Comparison of ENCODE assay signal across 8 cellular contexts in genomic region chr9:37903831-37904646, GRCh38. TPM values are rescaled to one million over a fixed set of nuclear protein-coding genes. Genes with fewer than 3 reads are reported as not detected.
A peak's percentile ranks its signal among the peaks of the same experiment; 100 is the strongest.
DNase-seq lines count a peak whose midpoint lies in the region; ATAC-seq, FAIRE-seq and TF ChIP-seq lines count a peak whose summit lies in the region.

SLC25A51 (minus strand) TSS chr9:37904127; CDS start chr9:37888550, 15,577 bp downstream.

- no peak within 1 kb of the TSS for H2BK20ac ChIP-seq in H1 (ENCODE audit: low read length)

- 0 out of 2 replicates have a peak within 1 kb of the TSS, but pooled peaks have one; percentile 89 for H2BK15ac ChIP-seq in H1 (ENCODE audit: low read length)
- H2BK15ac ChIP-seq in mesendoderm (replicated peaks; ENCODE audit: low read depth), result no peak within 1 kb of the TSS

- peak; percentile 78 for FAIRE-seq in H1 (lab: Jason Lieb, UNC)

- peak within 1 kb of the TSS; percentile 69; the same call in 1 of the 2 replicates for H2BK12ac ChIP-seq in H1 (ENCODE audit: low read depth, low read length)

- H4K20me1 ChIP-seq in H1 (replicated peaks in 1 of 2; ENCODE audit: control insufficient read depth in 1 of 2, insufficient read depth in 2 of 2, low read length in 2 of 2), result peaks cover 0 to 2% of the 10 kb centered on the region in 2 experiments

- H4K8ac ChIP-seq in H1 (ENCODE audit: extremely low read depth, insufficient read depth, low read length) (peak within 1 kb of the TSS; percentile 84), mesendoderm (ENCODE audit: low read depth, low read length) (no peak within 1 kb of the TSS)

- DNase-seq in Caki2 (ENCODE audit: low read depth), result peak; percentile 90
- peak; percentile 89 for DNase-seq in HT1080 (ENCODE audit: low read depth)
- peak; percentile 34 to 56 for DNase-seq in NOMO-1 (lab: John Stamatoyannopoulos, UW; ENCODE audit: unreplicated experiment in 2 of 2)
- DNase-seq in activated CD8-positive, alpha-beta memory T cell treated with anti-CD3 and anti-CD28 coated beads for 4 hours (ENCODE audit: low read depth in 2 of 2), result peak; percentile 88 to 90
- peak; percentile 89 to 98 for DNase-seq in H1 (ENCODE audit: low read depth in 1 of 2, low spot score in 2 of 2)
- peak; percentile 96 for DNase-seq in mesendoderm
- peak; percentile 93 for DNase-seq in stimulated activated CD8-positive, alpha-beta memory T cell treated with anti-CD3 and anti-CD28 coated beads, Interleukin-15, amount 100 ng/mL, for 24 hours (ENCODE audit: low read depth)

- H2BK5ac ChIP-seq in H1 (ENCODE audit: low read depth, low read length), result peak within 1 kb of the TSS; percentile 37; the same call in 1 of the 2 replicates
- H2BK5ac ChIP-seq in mesendoderm (ENCODE audit: low read length), result peak within 1 kb of the TSS; percentile 28

- H3K18ac ChIP-seq in H1 (ENCODE audit: extremely low read depth, low read length), result peak within 1 kb of the TSS; percentile 86; the same call in 1 of the 2 replicates
- peak within 1 kb of the TSS; percentile 52 for H3K18ac ChIP-seq in mesendoderm (ENCODE audit: low read length)

- H3K36me3 ChIP-seq in H1 (ENCODE audit: control insufficient read depth in 2 of 4, insufficient read depth in 4 of 4, low read length in 3 of 4) (peaks cover 0 to 4% (median 3%) of the 10 kb centered on the region in 4 experiments; a peak in 4 of 8 replicates), mesendoderm (ENCODE audit: control insufficient read depth, insufficient read depth, low read length) (no peaks in the 10 kb centered on the region)

- H2AK5ac ChIP-seq in H1 (ENCODE audit: low read depth, low read length) (no peak within 1 kb of the TSS), mesendoderm (ENCODE audit: low read length) (no peak within 1 kb of the TSS)

- ATAC-seq in GM21360 (IDR thresholded peaks at IDR 0.05; ENCODE audit: unreplicated experiment), result peak; percentile 84

- peak; percentile 80 to 94 (median 93) for TF ChIP-seq CTCF in H1 (IDR thresholded peaks at IDR 0.05; ENCODE audit: control extremely low read depth in 1 of 3, insufficient read depth in 1 of 3, low read depth in 1 of 3, low read length in 3 of 3)

- H3K23ac ChIP-seq in H1 (ENCODE audit: insufficient read length) (no peak within 1 kb of the TSS), mesendoderm (ENCODE audit: low read length) (no peak within 1 kb of the TSS)

- H4K5ac ChIP-seq in H1 (ENCODE audit: insufficient read length, low read depth, low read length) (peak within 1 kb of the TSS; percentile 68), mesendoderm (ENCODE audit: low read length) (no peak within 1 kb of the TSS)

- H3K79me2 ChIP-seq in H1 (ENCODE audit: control insufficient read depth in 1 of 2, insufficient read depth in 2 of 2, low read length in 2 of 2) (0 out of 4 replicates have a peak, but pooled peaks cover 0 to 6% of the 10 kb centered on the region in 2 experiments), mesendoderm (ENCODE audit: control insufficient read depth, insufficient read depth, low read length) (no peaks in the 10 kb centered on the region)

- in situ Hi-C loops in Caki2 (cut with HindIII; ENCODE audit: low pct_unique_long_range_greater_than_20kb, low sequenced_read_pairs), result loop anchor here (25.0 kb wide), 1 partner anchor 433 kb away; no protein-coding TSS in a partner anchor

- peaks cover 3% of the 10 kb centered on the region; the same call in 1 of the 2 replicates for H3K79me1 ChIP-seq in H1 (ENCODE audit: low read depth, low read length)
- H3K79me1 ChIP-seq in mesendoderm (ENCODE audit: low read length), result no peaks in the 10 kb centered on the region

- H3K4me3 ChIP-seq in H1 (ENCODE audit: extremely low read depth in 1 of 4, insufficient read depth in 2 of 4, low read depth in 3 of 4, low read length in 4 of 4) (peak within 1 kb of the TSS; percentile 65 to 90 (median 78)), mesendoderm (ENCODE audit: low read length) (peak within 1 kb of the TSS; percentile 87)

- no peak within 1 kb of the TSS for H3K14ac ChIP-seq in H1 (ENCODE audit: insufficient read length)

- H4K91ac ChIP-seq in H1 (replicated peaks; ENCODE audit: insufficient read length, low read length), result peak within 1 kb of the TSS; percentile 71

- TF ChIP-seq POLR2A in H1 (IDR thresholded peaks at IDR 0.05; ENCODE audit: control extremely low read depth in 1 of 2, low read depth in 2 of 2, low read length in 2 of 2), result no peak

- H3K4me2 ChIP-seq in H1 (ENCODE audit: insufficient read depth in 1 of 2, low read depth in 2 of 2, low read length in 2 of 2), result peak within 1 kb of the TSS; percentile 90 to 94
- H3K4me2 ChIP-seq in mesendoderm (ENCODE audit: low read length), result peak within 1 kb of the TSS; percentile 78

- H3K27ac ChIP-seq in H1 (ENCODE audit: low read depth, low read length) (no peak within 1 kb of the TSS; the same call in 1 of the 2 replicates), mesendoderm (ENCODE audit: low read depth, low read length) (peak within 1 kb of the TSS; percentile 71)

- 3% methylated on average over 38 of the region's 78 CpGs; no CpG with 5 or more reads in 1 of the 2 experiments for WGBS in H1 (ENCODE audit: extremely low coverage in 1 of 2, insufficient coverage in 1 of 2, insufficient read length in 1 of 2, insufficient replicate concordance in 2 of 2, low coverage in 1 of 2, low lambda C conversion rate in 2 of 2, missing lambda C conversion rate in 1 of 2), 2 experiments
- WGBS in mesendoderm (ENCODE audit: extremely low coverage, insufficient coverage, low lambda C conversion rate), result no CpG with 5 or more reads among the region's 78 CpGs

- no peak within 1 kb of the TSS for H2BK120ac ChIP-seq in H1 (replicated peaks; ENCODE audit: low read depth, low read length)
- H2BK120ac ChIP-seq in mesendoderm (ENCODE audit: low read depth, low read length), result no peak within 1 kb of the TSS

- H3K56ac ChIP-seq in H1 (replicated peaks; ENCODE audit: insufficient read length, low read depth, low read length), result peak within 1 kb of the TSS; percentile 85
- peak within 1 kb of the TSS; percentile 95 for H3K56ac ChIP-seq in mesendoderm (ENCODE audit: low read length)

- 0 out of 3 replicates have a peak, but pooled peaks of 1 of the 2 experiments have one; percentile 15 for TF ChIP-seq EP300 in H1 (IDR thresholded peaks at IDR 0.05; ENCODE audit: borderline replicate concordance in 1 of 2, low read depth in 2 of 2, low read length in 2 of 2)

- H3K9me3 ChIP-seq in H1 (ENCODE audit: insufficient read depth in 2 of 2, low read depth in 1 of 2, low read length in 1 of 2), result no peaks in the 10 kb centered on the region

- peaks cover 0 to 8% (median 6%) of the 10 kb centered on the region in 4 experiments; a peak in 3 of 7 replicates for H3K4me1 ChIP-seq in H1 (replicated peaks in 1 of 4; ENCODE audit: control insufficient read depth in 3 of 4, insufficient read depth in 4 of 4, low read length in 3 of 4)
- H3K4me1 ChIP-seq in mesendoderm (ENCODE audit: control insufficient read depth, low read depth, low read length), result peaks cover 6% of the 10 kb centered on the region

- H3K23me2 ChIP-seq in H1 (ENCODE audit: low read depth, low read length), result peaks cover 6% of the 10 kb centered on the region

- H3K4ac ChIP-seq in H1 (replicated peaks; ENCODE audit: insufficient read length, low read depth, low read length), result peak within 1 kb of the TSS; percentile 35
- H3K4ac ChIP-seq in mesendoderm (ENCODE audit: low read depth, low read length), result peak within 1 kb of the TSS; percentile 50

- H3K27me3 ChIP-seq in H1 (replicated peaks in 1 of 4; ENCODE audit: control insufficient read depth in 3 of 4, extremely low read depth in 1 of 4, insufficient read depth in 3 of 4, low read length in 3 of 4) (peaks cover 0 to 3% (median 0%) of the 10 kb centered on the region in 4 experiments; a peak in 3 of 7 replicates), mesendoderm (ENCODE audit: insufficient read depth, low read length, poor library complexity) (no peaks in the 10 kb centered on the region)

- peak; percentile 63 to 69 for TF ChIP-seq RAD21 in H1 (IDR thresholded peaks at IDR 0.05 in 1 of 2, conservative IDR thresholded peaks at IDR 0.05 in 1 of 2; ENCODE audit: low read depth in 2 of 2, low read length in 2 of 2)

- CTCF ChIA-PET in H1 (lab: Charles Lee; ENCODE audit: partially characterized antibody), result interaction anchor here (0.6 to 2.1 kb wide), 14 partner anchors 10 to 457 kb away, joined by 3 to 9 read pairs (median 4); no protein-coding TSS in a partner anchor

- POLR2A ChIA-PET in H1 (lab: Charles Lee; ENCODE audit: partially characterized antibody), result interaction anchor here (0.9 kb wide), 1 partner anchor 268 kb away, joined by 3 read pairs; no protein-coding TSS in a partner anchor

- H3K9ac ChIP-seq in H1 (replicated peaks in 1 of 4; ENCODE audit: extremely low read depth in 1 of 4, low read depth in 3 of 4, low read length in 3 of 4) (peak within 1 kb of the TSS; percentile 45 to 67 (median 62)), mesendoderm (ENCODE audit: low read length) (peak within 1 kb of the TSS; percentile 58)

- H2AFZ ChIP-seq in H1 (ENCODE audit: low read length), result peak within 1 kb of the TSS; percentile 85

TF ChIP-seq in H1, 55 proteins besides CTCF, POLR2A, EP300 and RAD21 (continues in another document):
- TF ChIP-seq SIRT6 (IDR thresholded peaks at IDR 0.05; ENCODE audit: low read length) (no peak), SP4 (IDR thresholded peaks at IDR 0.05; ENCODE audit: low read length) (peak; percentile 71), ASH2L (IDR thresholded peaks at IDR 0.05; ENCODE audit: low read length) (peak; percentile 84), POU5F1 (IDR thresholded peaks at IDR 0.05; ENCODE audit: low read depth, low read length) (no peak), CBX5 (IDR thresholded peaks at IDR 0.05; ENCODE audit: low read depth, low read length) (no peak), CEBPB (IDR thresholded peaks at IDR 0.05; ENCODE audit: low read depth, low read length) (peak; percentile 74; the same call in 1 of the 2 replicates), SAP30 (IDR thresholded peaks at IDR 0.05; ENCODE audit: insufficient read depth, insufficient replicate concordance, low read length) (peak; percentile 74)

RNA-seq across cellular contexts. Expression of gene SLC25A51, which starts in this region (rescaled TPM):
- total RNA-seq in Caki2 (2014; rRNA removed; shearing (Covaris generic); ENCODE audit: low replicate concordance), result 8.8 and 22.9 TPM in 2 replicates
- 34.3 and 39.8 TPM in 2 replicates for total RNA-seq in HT1080 (2014; rRNA removed; shearing (Covaris generic))
- 24.0 and 24.1 TPM in 2 replicates for polyA plus RNA-seq in HT1080 (2015; cell fraction: cytosol; rRNA removed)
- polyA plus RNA-seq in HT1080 (2015; cell fraction: nucleus; rRNA removed), result 18.9 and 22.9 TPM in 2 replicates
- 14.5 and 16.8 TPM in 2 replicates for total RNA-seq in H1 (2021; fragmentation: NEBNext Ultra II Directional; extraction: Animal tissue kit (Norgen Biotek cat#: 25700))
- polyA plus RNA-seq in H1 (2011; rRNA removed), result 5.4 and 8.0 TPM in 2 replicates
- polyA plus RNA-seq in H1 (2011; cell fraction: cytosol; rRNA removed), result 6.3 TPM
- polyA plus RNA-seq in H1 (2011; cell fraction: nucleus; rRNA removed), result 6.7 TPM
- 5.5 to 7.7 TPM (median 6.4 TPM) in 4 replicates for polyA plus RNA-seq in H1 (2012, experiment 1 of 2)
- polyA plus RNA-seq in H1 (2012, experiment 2 of 2), result 1.9 TPM
- 8.0 TPM for polyA plus RNA-seq in H1 (2013, experiment 1 of 2)
- polyA plus RNA-seq in H1 (2013, experiment 2 of 2), result 7.4 TPM
- 37.8 and 43.4 TPM in 2 replicates for polyA minus RNA-seq in H1 (2011; rRNA and poly(A)+ RNA removed)
- polyA minus RNA-seq in H1 (2011; cell fraction: cytosol; rRNA and poly(A)+ RNA removed), result 11.3 TPM
- 28.6 TPM for polyA minus RNA-seq in H1 (2011; cell fraction: nucleus; rRNA and poly(A)+ RNA removed)
- polyA plus RNA-seq in mesendoderm (2013, experiment 1 of 2), result 6.9 TPM
- polyA plus RNA-seq in mesendoderm (2013, experiment 2 of 2), result 6.9 TPM

Comparison
In these comparisons a context has a peak if more than half of its experiments do, and no peak if none do; other contexts are left out.
1. DNase-seq: peak in every context shown above with its lines; median percentile 96 in mesendoderm; 94 in H1; 93 in stimulated activated CD8-positive, alpha-beta memory T cell treated with anti-CD3 and anti-CD28 coated beads, Interleukin-15, amount 100 ng/mL, for 24 hours; 90 in Caki2; 89 in HT1080; 89 in activated CD8-positive, alpha-beta memory T cell treated with anti-CD3 and anti-CD28 coated beads for 4 hours; 45 in NOMO-1.